ENCODE assay signal across 1 cellular context in the genomic region with DNA sequence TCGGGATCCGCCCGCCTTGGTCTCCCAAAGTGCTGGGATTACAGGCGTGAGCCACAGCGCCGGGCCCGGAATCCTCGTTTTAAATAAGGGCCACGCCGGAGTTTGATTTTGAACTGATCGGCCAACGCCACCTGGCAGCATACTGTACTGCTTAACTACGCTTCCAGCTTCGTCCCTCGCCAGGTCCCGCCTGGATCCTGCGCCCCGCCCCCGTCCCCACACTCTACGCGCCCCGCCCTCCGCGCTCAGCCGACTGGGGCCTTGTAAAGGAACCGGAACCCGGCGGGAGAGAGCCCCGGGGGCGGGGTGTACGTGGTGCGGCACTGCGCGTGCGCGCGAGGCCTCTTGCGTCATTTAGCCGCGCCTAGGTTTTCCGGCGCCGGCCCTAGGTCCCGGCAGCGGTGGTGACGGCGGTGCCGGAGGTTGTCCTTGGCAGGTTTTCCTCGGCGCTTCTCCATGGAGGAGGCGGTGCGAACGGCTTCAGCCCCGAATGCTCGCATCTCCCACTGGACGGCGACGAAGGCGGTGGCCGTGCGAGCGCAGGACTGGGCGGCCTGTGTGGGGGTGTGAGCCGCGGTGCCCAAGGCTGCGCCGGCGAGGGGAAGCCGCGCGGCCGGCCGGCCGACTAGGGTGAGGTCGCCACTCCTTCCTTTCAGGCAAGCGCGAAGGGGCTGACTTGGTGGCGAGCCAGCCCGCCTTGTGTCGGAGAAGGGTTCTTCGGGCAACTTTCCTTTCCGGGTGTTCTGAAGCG.
TF ChIP-seq lines count a peak whose summit lies in the region.

A gene (plus strand): TSS at position 375 of the 751 bp plus-strand sequence. CDS start 13,066 bp downstream, outside the sequence.

TF ChIP-seq in K562, 482 proteins besides CTCF, POLR2A, EP300 and RAD21 (continued from another document and continues in another):
- TF ChIP-seq, protein P1, sequence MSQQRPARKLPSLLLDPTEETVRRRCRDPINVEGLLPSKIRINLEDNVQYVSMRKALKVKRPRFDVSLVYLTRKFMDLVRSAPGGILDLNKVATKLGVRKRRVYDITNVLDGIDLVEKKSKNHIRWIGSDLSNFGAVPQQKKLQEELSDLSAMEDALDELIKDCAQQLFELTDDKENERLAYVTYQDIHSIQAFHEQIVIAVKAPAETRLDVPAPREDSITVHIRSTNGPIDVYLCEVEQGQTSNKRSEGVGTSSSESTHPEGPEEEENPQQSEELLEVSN (IDR thresholded peaks at IDR 0.05; ENCODE audit: borderline replicate concordance in 1 of 2, extremely low read depth in 1 of 2, insufficient read depth in 1 of 2, insufficient read length in 1 of 2, low read depth in 1 of 2, low read length in 1 of 2, poor library complexity in 1 of 2, severe bottlenecking in 1 of 2): peak; percentile 41 to 87
- peak; percentile 76 for TF ChIP-seq RB1 (IDR thresholded peaks at IDR 0.05; ENCODE audit: low read depth)
- TF ChIP-seq ELF2 (CRISPR knock-in tag; IDR thresholded peaks at IDR 0.05): peak; percentile 67; the same call in 1 of the 2 replicates
- TF ChIP-seq, protein P2, sequence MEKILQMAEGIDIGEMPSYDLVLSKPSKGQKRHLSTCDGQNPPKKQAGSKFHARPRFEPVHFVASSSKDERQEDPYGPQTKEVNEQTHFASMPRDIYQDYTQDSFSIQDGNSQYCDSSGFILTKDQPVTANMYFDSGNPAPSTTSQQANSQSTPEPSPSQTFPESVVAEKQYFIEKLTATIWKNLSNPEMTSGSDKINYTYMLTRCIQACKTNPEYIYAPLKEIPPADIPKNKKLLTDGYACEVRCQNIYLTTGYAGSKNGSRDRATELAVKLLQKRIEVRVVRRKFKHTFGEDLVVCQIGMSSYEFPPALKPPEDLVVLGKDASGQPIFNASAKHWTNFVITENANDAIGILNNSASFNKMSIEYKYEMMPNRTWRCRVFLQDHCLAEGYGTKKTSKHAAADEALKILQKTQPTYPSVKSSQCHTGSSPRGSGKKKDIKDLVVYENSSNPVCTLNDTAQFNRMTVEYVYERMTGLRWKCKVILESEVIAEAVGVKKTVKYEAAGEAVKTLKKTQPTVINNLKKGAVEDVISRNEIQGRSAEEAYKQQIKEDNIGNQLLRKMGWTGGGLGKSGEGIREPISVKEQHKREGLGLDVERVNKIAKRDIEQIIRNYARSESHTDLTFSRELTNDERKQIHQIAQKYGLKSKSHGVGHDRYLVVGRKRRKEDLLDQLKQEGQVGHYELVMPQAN (IDR thresholded peaks at IDR 0.05; ENCODE audit: borderline replicate concordance): peak; percentile 91
- no peak for TF ChIP-seq HNRNPL (IDR thresholded peaks at IDR 0.05; ENCODE audit: low read depth, low read length)
- TF ChIP-seq, protein P3, sequence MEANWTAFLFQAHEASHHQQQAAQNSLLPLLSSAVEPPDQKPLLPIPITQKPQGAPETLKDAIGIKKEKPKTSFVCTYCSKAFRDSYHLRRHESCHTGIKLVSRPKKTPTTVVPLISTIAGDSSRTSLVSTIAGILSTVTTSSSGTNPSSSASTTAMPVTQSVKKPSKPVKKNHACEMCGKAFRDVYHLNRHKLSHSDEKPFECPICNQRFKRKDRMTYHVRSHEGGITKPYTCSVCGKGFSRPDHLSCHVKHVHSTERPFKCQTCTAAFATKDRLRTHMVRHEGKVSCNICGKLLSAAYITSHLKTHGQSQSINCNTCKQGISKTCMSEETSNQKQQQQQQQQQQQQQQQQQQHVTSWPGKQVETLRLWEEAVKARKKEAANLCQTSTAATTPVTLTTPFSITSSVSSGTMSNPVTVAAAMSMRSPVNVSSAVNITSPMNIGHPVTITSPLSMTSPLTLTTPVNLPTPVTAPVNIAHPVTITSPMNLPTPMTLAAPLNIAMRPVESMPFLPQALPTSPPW (CRISPR knock-in tag; IDR thresholded peaks at IDR 0.05): peak; percentile 92
- TF ChIP-seq POLR3A (IDR thresholded peaks at IDR 0.05; ENCODE audit: borderline replicate concordance, extremely low read depth, insufficient read depth, insufficient read length): peak; percentile 69
- TF ChIP-seq, protein P4, sequence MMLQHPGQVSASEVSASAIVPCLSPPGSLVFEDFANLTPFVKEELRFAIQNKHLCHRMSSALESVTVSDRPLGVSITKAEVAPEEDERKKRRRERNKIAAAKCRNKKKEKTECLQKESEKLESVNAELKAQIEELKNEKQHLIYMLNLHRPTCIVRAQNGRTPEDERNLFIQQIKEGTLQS (IDR thresholded peaks at IDR 0.05): peak; percentile 92
- TF ChIP-seq, protein P4 (CRISPR knock-in tag; conservative IDR thresholded peaks at IDR 0.05): peak; percentile 64; the same call in 1 of the 2 replicates
- no peak for TF ChIP-seq ZNF696 (CRISPR knock-in tag; conservative IDR thresholded peaks at IDR 0.05)
- TF ChIP-seq FOXM1 (IDR thresholded peaks at IDR 0.05; ENCODE audit: low read depth): 0 out of 2 replicates have a peak, but pooled peaks have one; percentile 42
- TF ChIP-seq FOXM1 (CRISPR knock-in tag; IDR thresholded peaks at IDR 0.05; ENCODE audit: low read depth): no peak
- TF ChIP-seq, protein P5, sequence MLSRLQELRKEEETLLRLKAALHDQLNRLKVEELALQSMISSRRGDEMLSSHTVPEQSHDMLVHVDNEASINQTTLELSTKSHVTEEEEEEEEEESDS (CRISPR knock-in tag; IDR thresholded peaks at IDR 0.05): no peak
- peak; percentile 97 for TF ChIP-seq MTA1 (IDR thresholded peaks at IDR 0.05; ENCODE audit: borderline replicate concordance)
- peak; percentile 50 for TF ChIP-seq FIP1L1 (IDR thresholded peaks at IDR 0.05; ENCODE audit: low read depth, low read length, poor library complexity, severe bottlenecking)
- 0 out of 2 replicates have a peak, but pooled peaks have one; percentile 58 for TF ChIP-seq NR2F6 (CRISPR knock-in tag; IDR thresholded peaks at IDR 0.05)
- TF ChIP-seq ZNF124 (CRISPR knock-in tag; IDR thresholded peaks at IDR 0.05): 0 out of 2 replicates have a peak, but pooled peaks have one; percentile 39
- peak in 1 of 2 experiments; percentile 64; a peak in 1 of 4 replicates for TF ChIP-seq SRF (CRISPR knock-in tag; IDR thresholded peaks at IDR 0.05)
- TF ChIP-seq L3MBTL2 (IDR thresholded peaks at IDR 0.05): peak; percentile 92
- TF ChIP-seq, protein P6, sequence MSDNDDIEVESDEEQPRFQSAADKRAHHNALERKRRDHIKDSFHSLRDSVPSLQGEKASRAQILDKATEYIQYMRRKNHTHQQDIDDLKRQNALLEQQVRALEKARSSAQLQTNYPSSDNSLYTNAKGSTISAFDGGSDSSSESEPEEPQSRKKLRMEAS (CRISPR knock-in tag; IDR thresholded peaks at IDR 0.05): peak; percentile 59
- no peak for TF ChIP-seq ZSCAN32 (CRISPR knock-in tag; IDR thresholded peaks at IDR 0.05)
- TF ChIP-seq, protein P7, sequence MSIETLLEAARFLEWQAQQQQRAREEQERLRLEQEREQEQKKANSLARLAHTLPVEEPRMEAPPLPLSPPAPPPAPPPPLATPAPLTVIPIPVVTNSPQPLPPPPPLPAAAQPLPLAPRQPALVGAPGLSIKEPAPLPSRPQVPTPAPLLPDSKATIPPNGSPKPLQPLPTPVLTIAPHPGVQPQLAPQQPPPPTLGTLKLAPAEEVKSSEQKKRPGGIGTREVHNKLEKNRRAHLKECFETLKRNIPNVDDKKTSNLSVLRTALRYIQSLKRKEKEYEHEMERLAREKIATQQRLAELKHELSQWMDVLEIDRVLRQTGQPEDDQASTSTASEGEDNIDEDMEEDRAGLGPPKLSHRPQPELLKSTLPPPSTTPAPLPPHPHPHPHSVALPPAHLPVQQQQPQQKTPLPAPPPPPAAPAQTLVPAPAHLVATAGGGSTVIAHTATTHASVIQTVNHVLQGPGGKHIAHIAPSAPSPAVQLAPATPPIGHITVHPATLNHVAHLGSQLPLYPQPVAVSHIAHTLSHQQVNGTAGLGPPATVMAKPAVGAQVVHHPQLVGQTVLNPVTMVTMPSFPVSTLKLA (conservative IDR thresholded peaks at IDR 0.05): peak; percentile 70 to 88
- TF ChIP-seq SMARCE1 (IDR thresholded peaks at IDR 0.05): no peak
- TF ChIP-seq SAP30 (IDR thresholded peaks at IDR 0.05; ENCODE audit: borderline replicate concordance, insufficient read depth, low read depth, low read length, poor library complexity, severe bottlenecking): peak; percentile 78
- TF ChIP-seq TBP (optimal IDR thresholded peaks at IDR 0.05; ENCODE audit: low read depth, low read length): peak; percentile 85
- peak; percentile 99 for TF ChIP-seq RBFOX2 (IDR thresholded peaks at IDR 0.05; ENCODE audit: low read depth, low read length)
- no peak for TF ChIP-seq CBX8 (IDR thresholded peaks at IDR 0.05; ENCODE audit: borderline replicate concordance, extremely low read depth, low read depth, low read length, poor library complexity, severe bottlenecking)
- peak; percentile 73 for TF ChIP-seq NFIC (IDR thresholded peaks at IDR 0.05)
- TF ChIP-seq MBD2 (IDR thresholded peaks at IDR 0.05; ENCODE audit: borderline replicate concordance, low read depth): peak; percentile 39; the same call in 1 of the 2 replicates
- 0 out of 2 replicates have a peak, but pooled peaks have one; percentile 34 for TF ChIP-seq NR4A1 (CRISPR knock-in tag; IDR thresholded peaks at IDR 0.05)
- no peak for TF ChIP-seq NR4A1 (tag; IDR thresholded peaks at IDR 0.05)
- TF ChIP-seq, protein P8, sequence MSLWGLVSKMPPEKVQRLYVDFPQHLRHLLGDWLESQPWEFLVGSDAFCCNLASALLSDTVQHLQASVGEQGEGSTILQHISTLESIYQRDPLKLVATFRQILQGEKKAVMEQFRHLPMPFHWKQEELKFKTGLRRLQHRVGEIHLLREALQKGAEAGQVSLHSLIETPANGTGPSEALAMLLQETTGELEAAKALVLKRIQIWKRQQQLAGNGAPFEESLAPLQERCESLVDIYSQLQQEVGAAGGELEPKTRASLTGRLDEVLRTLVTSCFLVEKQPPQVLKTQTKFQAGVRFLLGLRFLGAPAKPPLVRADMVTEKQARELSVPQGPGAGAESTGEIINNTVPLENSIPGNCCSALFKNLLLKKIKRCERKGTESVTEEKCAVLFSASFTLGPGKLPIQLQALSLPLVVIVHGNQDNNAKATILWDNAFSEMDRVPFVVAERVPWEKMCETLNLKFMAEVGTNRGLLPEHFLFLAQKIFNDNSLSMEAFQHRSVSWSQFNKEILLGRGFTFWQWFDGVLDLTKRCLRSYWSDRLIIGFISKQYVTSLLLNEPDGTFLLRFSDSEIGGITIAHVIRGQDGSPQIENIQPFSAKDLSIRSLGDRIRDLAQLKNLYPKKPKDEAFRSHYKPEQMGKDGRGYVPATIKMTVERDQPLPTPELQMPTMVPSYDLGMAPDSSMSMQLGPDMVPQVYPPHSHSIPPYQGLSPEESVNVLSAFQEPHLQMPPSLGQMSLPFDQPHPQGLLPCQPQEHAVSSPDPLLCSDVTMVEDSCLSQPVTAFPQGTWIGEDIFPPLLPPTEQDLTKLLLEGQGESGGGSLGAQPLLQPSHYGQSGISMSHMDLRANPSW (CRISPR knock-in tag; IDR thresholded peaks at IDR 0.05): 0 out of 2 replicates have a peak, but pooled peaks have one; percentile 88
- no peak for TF ChIP-seq ARNT (IDR thresholded peaks at IDR 0.05)
- peak; percentile 79 for TF ChIP-seq GABPB1 (CRISPR knock-in tag; IDR thresholded peaks at IDR 0.05)
- TF ChIP-seq, protein P9, sequence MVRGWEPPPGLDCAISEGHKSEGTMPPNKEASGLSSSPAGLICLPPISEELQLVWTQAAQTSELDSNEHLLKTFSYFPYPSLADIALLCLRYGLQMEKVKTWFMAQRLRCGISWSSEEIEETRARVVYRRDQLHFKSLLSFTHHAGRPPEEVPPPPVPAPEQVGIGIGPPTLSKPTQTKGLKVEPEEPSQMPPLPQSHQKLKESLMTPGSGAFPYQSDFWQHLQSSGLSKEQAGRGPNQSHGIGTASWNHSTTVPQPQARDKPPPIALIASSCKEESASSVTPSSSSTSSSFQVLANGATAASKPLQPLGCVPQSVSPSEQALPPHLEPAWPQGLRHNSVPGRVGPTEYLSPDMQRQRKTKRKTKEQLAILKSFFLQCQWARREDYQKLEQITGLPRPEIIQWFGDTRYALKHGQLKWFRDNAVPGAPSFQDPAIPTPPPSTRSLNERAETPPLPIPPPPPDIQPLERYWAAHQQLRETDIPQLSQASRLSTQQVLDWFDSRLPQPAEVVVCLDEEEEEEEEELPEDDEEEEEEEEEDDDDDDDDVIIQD (CRISPR knock-in tag; IDR thresholded peaks at IDR 0.05): 0 out of 2 replicates have a peak, but pooled peaks have one; percentile 19
- TF ChIP-seq SNIP1 (IDR thresholded peaks at IDR 0.05; ENCODE audit: low read depth): no peak
- 0 out of 4 replicates have a peak, but pooled peaks of 1 of the 2 experiments have one; percentile 50 for TF ChIP-seq TEAD1 (CRISPR knock-in tag; IDR thresholded peaks at IDR 0.05)
- no peak for TF ChIP-seq TRIM24 (IDR thresholded peaks at IDR 0.05)
- TF ChIP-seq, protein P10, sequence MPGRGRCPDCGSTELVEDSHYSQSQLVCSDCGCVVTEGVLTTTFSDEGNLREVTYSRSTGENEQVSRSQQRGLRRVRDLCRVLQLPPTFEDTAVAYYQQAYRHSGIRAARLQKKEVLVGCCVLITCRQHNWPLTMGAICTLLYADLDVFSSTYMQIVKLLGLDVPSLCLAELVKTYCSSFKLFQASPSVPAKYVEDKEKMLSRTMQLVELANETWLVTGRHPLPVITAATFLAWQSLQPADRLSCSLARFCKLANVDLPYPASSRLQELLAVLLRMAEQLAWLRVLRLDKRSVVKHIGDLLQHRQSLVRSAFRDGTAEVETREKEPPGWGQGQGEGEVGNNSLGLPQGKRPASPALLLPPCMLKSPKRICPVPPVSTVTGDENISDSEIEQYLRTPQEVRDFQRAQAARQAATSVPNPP (IDR thresholded peaks at IDR 0.05; ENCODE audit: borderline replicate concordance, insufficient read depth, insufficient read length): no peak
- TF ChIP-seq, protein P11, sequence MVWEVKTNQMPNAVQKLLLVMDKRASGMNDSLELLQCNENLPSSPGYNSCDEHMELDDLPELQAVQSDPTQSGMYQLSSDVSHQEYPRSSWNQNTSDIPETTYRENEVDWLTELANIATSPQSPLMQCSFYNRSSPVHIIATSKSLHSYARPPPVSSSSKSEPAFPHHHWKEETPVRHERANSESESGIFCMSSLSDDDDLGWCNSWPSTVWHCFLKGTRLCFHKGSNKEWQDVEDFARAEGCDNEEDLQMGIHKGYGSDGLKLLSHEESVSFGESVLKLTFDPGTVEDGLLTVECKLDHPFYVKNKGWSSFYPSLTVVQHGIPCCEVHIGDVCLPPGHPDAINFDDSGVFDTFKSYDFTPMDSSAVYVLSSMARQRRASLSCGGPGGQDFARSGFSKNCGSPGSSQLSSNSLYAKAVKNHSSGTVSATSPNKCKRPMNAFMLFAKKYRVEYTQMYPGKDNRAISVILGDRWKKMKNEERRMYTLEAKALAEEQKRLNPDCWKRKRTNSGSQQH (CRISPR knock-in tag; IDR thresholded peaks at IDR 0.05): 0 out of 2 replicates have a peak, but pooled peaks have one; percentile 24
- TF ChIP-seq POLR2H (tag; IDR thresholded peaks at IDR 0.05; ENCODE audit: low read depth): peak; percentile 94
- TF ChIP-seq C11orf30 (IDR thresholded peaks at IDR 0.05; ENCODE audit: low read depth): peak; percentile 91
- no peak for TF ChIP-seq PHB (CRISPR knock-in tag; IDR thresholded peaks at IDR 0.05)
- TF ChIP-seq KLF13 (tag; IDR thresholded peaks at IDR 0.05; ENCODE audit: borderline replicate concordance, low read depth): 0 out of 2 replicates have a peak, but pooled peaks have one; percentile 25
